Comparison of ENCODE assay signal across 25 cellular contexts in genomic region chr3:14392231-14392630, GRCh38. TPM values are rescaled to one million over a fixed set of nuclear protein-coding genes. Genes with fewer than 3 reads are reported as not detected.
DNase-seq lines count a peak whose midpoint lies in the region; ATAC-seq and TF ChIP-seq lines count a peak whose summit lies in the region.
"Had no signal": no experiment of that assay in that cellular context is flagged by ENCODE, and none has a peak within 500 bp of the region (broad histone marks: within the 10 kb centered on the region; RNA-seq: fewer than 3 reads in every experiment).

No MANE protein-coding gene starts in this region.

- no peak for TF ChIP-seq POLR2A in gastroesophageal sphincter (IDR thresholded peaks at IDR 0.05)

- H3K4me1 Mint-ChIP-seq in activated CD4-positive, alpha-beta memory T cell treated with anti-CD3 and anti-CD28 coated beads for 36 hours (ENCODE audit: low read depth): peaks cover 2% of the 10 kb centered on the region

- H3K27ac ChIP-seq in OCI-LY1 (ENCODE audit: low read depth, low read length, poor library complexity, severe bottlenecking): no peak overlapping the region
- H3K27ac ChIP-seq in gastroesophageal sphincter: peak overlapping the region in 3 of 4 donors; percentile 62 to 68 (median 68)
- H3K27ac ChIP-seq in psoas muscle: peak overlapping the region; percentile 95
- no peak overlapping the region for H3K27ac ChIP-seq in Karpas-422 (ENCODE audit: low read length)
- H3K27ac ChIP-seq in SJCRH30: no peak overlapping the region
- H3K27ac ChIP-seq: suprapubic skin, uterus had no signal

- H3K4me3 ChIP-seq in H7 (ENCODE audit: insufficient read depth, low read depth, low read length): no peak overlapping the region
- no peak overlapping the region for H3K4me3 ChIP-seq in OCI-LY1 (ENCODE audit: low read depth, low read length, poor library complexity, severe bottlenecking)
- no peak overlapping the region for H3K4me3 ChIP-seq in gastroesophageal sphincter
- no peak overlapping the region for H3K4me3 ChIP-seq in psoas muscle
- H3K4me3 ChIP-seq in Karpas-422 (ENCODE audit: low read length): no peak overlapping the region
- no peak overlapping the region for H3K4me3 ChIP-seq in SJCRH30
- H3K4me3 ChIP-seq: esophagus muscularis mucosa, prostate gland, suprapubic skin, uterus had no signal

- no peak overlapping the region for H3K4me3 Mint-ChIP-seq in activated CD4-positive, alpha-beta memory T cell treated with anti-CD3 and anti-CD28 coated beads for 36 hours
- H3K4me3 Mint-ChIP-seq: activated naive CD8-positive, alpha-beta T cell treated with anti-CD3 and anti-CD28 coated beads, Interleukin-2, amount 10 ng/mL, durations not matched to agents 7 days and 5 days; CD4-positive, CD25-positive, alpha-beta regulatory T cell; nephron; stimulated activated memory B cell treated with anti-CD40 and anti-IgM and Interleukin-4, amounts not matched to agents 10 μg/mL and 1 μg/mL and 100 μg/mL, for 72 hours had no signal

- no peaks in the 10 kb centered on the region for H3K9me2 ChIP-seq in OCI-LY1 (ENCODE audit: low read depth, low read length)
- H3K9me2 ChIP-seq in Karpas-422 (replicated peaks; ENCODE audit: insufficient read depth, low read length): no peaks in the 10 kb centered on the region

- no peaks in the 10 kb centered on the region for H3K27me3 ChIP-seq in H7 (ENCODE audit: control insufficient read depth, insufficient read depth, low read length)
- H3K27me3 ChIP-seq in OCI-LY1 (ENCODE audit: insufficient read depth, low read length): no peaks in the 10 kb centered on the region
- no peaks in the 10 kb centered on the region for H3K27me3 ChIP-seq in gastroesophageal sphincter
- H3K27me3 ChIP-seq in psoas muscle (ENCODE audit: insufficient read depth in 3 of 3, low read length in 2 of 3): no peaks in the 10 kb centered on the region
- H3K27me3 ChIP-seq in Karpas-422 (ENCODE audit: low read length): no peaks in the 10 kb centered on the region
- H3K27me3 ChIP-seq in SJCRH30: no peaks in the 10 kb centered on the region
- H3K27me3 ChIP-seq: suprapubic skin, uterus had no signal

- no peaks in the 10 kb centered on the region for H4K20me1 ChIP-seq in OCI-LY1 (ENCODE audit: insufficient read depth, low read length)
- H4K20me1 ChIP-seq in Karpas-422 (ENCODE audit: insufficient read depth, low read depth, low read length): no peaks in the 10 kb centered on the region

- no peaks in the 10 kb centered on the region for H3K36me3 ChIP-seq in H7 (replicated peaks; ENCODE audit: control insufficient read depth, insufficient read depth, low read length)
- H3K36me3 ChIP-seq in OCI-LY1 (ENCODE audit: insufficient read depth, low read length): no peaks in the 10 kb centered on the region
- H3K36me3 ChIP-seq in gastroesophageal sphincter: no peaks in the 10 kb centered on the region
- H3K36me3 ChIP-seq in psoas muscle (ENCODE audit: insufficient read depth in 1 of 2, low read depth in 1 of 2): no peaks in the 10 kb centered on the region
- no peaks in the 10 kb centered on the region for H3K36me3 ChIP-seq in Karpas-422 (ENCODE audit: insufficient read depth, low read length)
- H3K36me3 ChIP-seq in SJCRH30: no peaks in the 10 kb centered on the region
- H3K36me3 ChIP-seq: esophagus muscularis mucosa, prostate gland, suprapubic skin, uterus had no signal

- peak; percentile 74 for DNase-seq in H7
- no peak for DNase-seq in psoas muscle
- no peak for DNase-seq in Karpas-422
- no peak for DNase-seq in SJCRH30
- no peak for DNase-seq in activated CD4-positive, alpha-beta memory T cell treated with anti-CD3 and anti-CD28 coated beads for 36 hours
- DNase-seq: activated CD4-positive, alpha-beta T cell treated with anti-CD3 and anti-CD28 coated beads, Interleukin-2, amount 50 U/mL, for 48 hours; activated CD4-positive, CD25-positive, alpha-beta regulatory T cell; activated naive CD8-positive, alpha-beta T cell treated with anti-CD3 and anti-CD28 coated beads, Interleukin-2, amount 10 ng/mL, durations not matched to agents 7 days and 5 days; CD4-positive, CD25-positive, alpha-beta regulatory T cell; effector CD8-positive, alpha-beta T cell; GDM1; midbrain; NCI-H510A; NK-92 treated with Interleukin-12 subunit alpha and Interleukin-12 subunit beta, amount 100 ng/mL, for 24 hours; RPMI8226; small intestine; stimulated activated CD4-positive, alpha-beta T cell treated with anti-CD3 and anti-CD28 coated beads, Interleukin-2, amount 100 ng/mL, for 24 hours; uterus had no signal

- H3K79me2 ChIP-seq in OCI-LY1 (ENCODE audit: insufficient read depth, low read length) (no peaks in the 10 kb centered on the region), Karpas-422 (ENCODE audit: low read length) (no peaks in the 10 kb centered on the region)

- TF ChIP-seq CTCF in OCI-LY1 (IDR thresholded peaks at IDR 0.05; ENCODE audit: low read length) (peak; percentile 29), gastroesophageal sphincter (IDR thresholded peaks at IDR 0.05) (no peak), psoas muscle (IDR thresholded peaks at IDR 0.05) (no peak)

- H3K4me1 ChIP-seq in OCI-LY1 (ENCODE audit: insufficient read depth, low read length, severe bottlenecking) (peaks cover 15% of the 10 kb centered on the region), gastroesophageal sphincter (peaks cover 0 to 42% (median 8%) of the 10 kb centered on the region in 3 donors), psoas muscle (peaks cover 35% of the 10 kb centered on the region), Karpas-422 (ENCODE audit: low read length) (peaks cover 38% of the 10 kb centered on the region), SJCRH30 (peaks cover 25% of the 10 kb centered on the region)
- H3K4me1 ChIP-seq: prostate gland, suprapubic skin, uterus had no signal

- H3F3A ChIP-seq in OCI-LY1 (ENCODE audit: insufficient read depth, low read length): no peaks in the 10 kb centered on the region

- no peak for TF ChIP-seq EP300 in gastroesophageal sphincter (IDR thresholded peaks at IDR 0.05)

- H2AFZ ChIP-seq in OCI-LY1 (ENCODE audit: low read length) (no peak overlapping the region), Karpas-422 (ENCODE audit: low read length) (no peak overlapping the region)

- 75 to 100% methylated on average over 2 of the region's 4 CpGs for WGBS in gastroesophageal sphincter (ENCODE audit: low coverage in 1 of 2), 2 donors
- WGBS in psoas muscle, 3 donors: 87 to 96% (median 92%) methylated on average over 4 of the region's 4 CpGs

- no peaks in the 10 kb centered on the region for H3K9me3 ChIP-seq in OCI-LY1 (ENCODE audit: low read length)
- no peaks in the 10 kb centered on the region for H3K9me3 ChIP-seq in gastroesophageal sphincter
- no peaks in the 10 kb centered on the region for H3K9me3 ChIP-seq in psoas muscle
- H3K9me3 ChIP-seq in Karpas-422 (ENCODE audit: low read length): no peaks in the 10 kb centered on the region
- H3K9me3 ChIP-seq in SJCRH30 (replicated peaks): no peaks in the 10 kb centered on the region
- H3K9me3 ChIP-seq: esophagus muscularis mucosa, prostate gland, suprapubic skin, uterus had no signal

- H3K27ac Mint-ChIP-seq in activated CD4-positive, alpha-beta memory T cell treated with anti-CD3 and anti-CD28 coated beads for 36 hours: no peak overlapping the region
- H3K27ac Mint-ChIP-seq: activated naive CD8-positive, alpha-beta T cell treated with anti-CD3 and anti-CD28 coated beads, Interleukin-2, amount 10 ng/mL, durations not matched to agents 7 days and 5 days; stimulated activated memory B cell treated with anti-CD40 and anti-IgM and Interleukin-4, amounts not matched to agents 10 μg/mL and 1 μg/mL and 100 μg/mL, for 72 hours had no signal

- H3K9me3 Mint-ChIP-seq in activated CD4-positive, alpha-beta memory T cell treated with anti-CD3 and anti-CD28 coated beads for 36 hours: no peaks in the 10 kb centered on the region
- H3K9me3 Mint-ChIP-seq: activated naive CD8-positive, alpha-beta T cell treated with anti-CD3 and anti-CD28 coated beads, Interleukin-2, amount 10 ng/mL, durations not matched to agents 7 days and 5 days; nephron; stimulated activated memory B cell treated with anti-CD40 and anti-IgM and Interleukin-4, amounts not matched to agents 10 μg/mL and 1 μg/mL and 100 μg/mL, for 72 hours had no signal

- intact Hi-C loops in psoas muscle (cut with DNase I): loop anchor here in 1 of 2 donors (5.0 kb wide), 1 partner anchor 70 kb away; no protein-coding TSS in a partner anchor
- intact Hi-C loops in activated CD4-positive, alpha-beta memory T cell treated with anti-CD3 and anti-CD28 coated beads for 36 hours (cut with micrococcal nuclease): no loop called here

- no peaks in the 10 kb centered on the region for H3K27me3 Mint-ChIP-seq in activated CD4-positive, alpha-beta memory T cell treated with anti-CD3 and anti-CD28 coated beads for 36 hours

- H3K4me2 ChIP-seq in OCI-LY1 (ENCODE audit: low read length) (no peak overlapping the region), Karpas-422 (ENCODE audit: low read depth, low read length, poor library complexity, severe bottlenecking) (no peak overlapping the region)

- H3K36me3 Mint-ChIP-seq in activated CD4-positive, alpha-beta memory T cell treated with anti-CD3 and anti-CD28 coated beads for 36 hours: no peaks in the 10 kb centered on the region
- H3K36me3 Mint-ChIP-seq: activated naive CD8-positive, alpha-beta T cell treated with anti-CD3 and anti-CD28 coated beads, Interleukin-2, amount 10 ng/mL, durations not matched to agents 7 days and 5 days; CD4-positive, CD25-positive, alpha-beta regulatory T cell; stimulated activated memory B cell treated with anti-CD40 and anti-IgM and Interleukin-4, amounts not matched to agents 10 μg/mL and 1 μg/mL and 100 μg/mL, for 72 hours had no signal

- CTCF ChIA-PET in activated CD4-positive, alpha-beta memory T cell treated with anti-CD3 and anti-CD28 coated beads for 36 hours (lab: Charles Lee): interaction anchor here (1.5 kb wide), 1 partner anchor 9 kb away, joined by 3 read pairs; the partner anchor contains the start of gene SLC6A6

- POLR2A ChIA-PET in activated CD4-positive, alpha-beta memory T cell treated with anti-CD3 and anti-CD28 coated beads for 36 hours (lab: Charles Lee): no interaction called here

- ATAC-seq in gastroesophageal sphincter: no peak
- peak in 2 of 4 donors; percentile 0 to 4 for ATAC-seq in psoas muscle
- ATAC-seq: stimulated activated memory B cell treated with anti-CD40 and anti-IgM and Interleukin-4, amounts not matched to agents 10 μg/mL and 1 μg/mL and 100 μg/mL, for 72 hours had no signal

- H3K9ac ChIP-seq in OCI-LY1 (ENCODE audit: low read length) (no peak overlapping the region), Karpas-422 (ENCODE audit: low read length) (no peak overlapping the region)

RNA-seq across cellular contexts. Expression of gene SLC6A6, which starts 10.2 kb away (rescaled TPM):
- total RNA-seq in H7 (2014; rRNA removed; shearing (Covaris generic)): 88.8 and 113 TPM in 2 replicates
- 10 to 100 TPM; 15.4 to 37.6 (median 20.9) TPM for total RNA-seq in gastroesophageal sphincter
- total RNA-seq in psoas muscle: 100 to 1,000 TPM in 1 of 4 donors, 10 to 100 TPM in 3; 10.3 to 104 (median 34.7) TPM
- 10 to 100 TPM; 12.6 to 76.1 (median 52.8) TPM for polyA plus RNA-seq in psoas muscle
- 25.3 and 30.2 TPM in 2 replicates for total RNA-seq in Karpas-422 (2014; rRNA removed; shearing (Covaris generic); ENCODE audit: low replicate concordance)
- total RNA-seq in SJCRH30 (2014; rRNA removed; shearing (Covaris generic)): 10.5 and 10.9 TPM in 2 replicates
- 10 to 100 TPM; 44.0 to 45.1 TPM for total RNA-seq in activated CD4-positive, alpha-beta memory T cell treated with anti-CD3 and anti-CD28 coated beads for 36 hours

Comparison
In these comparisons a context has a peak if more than half of its experiments do, and no peak if none do; other contexts are left out.
1. H3K27ac ChIP-seq: peak in gastroesophageal sphincter (3 of 4) and psoas muscle (single experiment); none in OCI-LY1 (single experiment), Karpas-422 (single experiment) and SJCRH30 (single experiment).